In genomic region chr4:89024051-89024675, GRCh38 we compare ENCODE assay signal across 8 cellular contexts. TPM values are rescaled to one million over a fixed set of nuclear protein-coding genes. Genes with fewer than 3 reads are reported as not detected.
DNase-seq lines count a peak whose midpoint lies in the region; ATAC-seq, FAIRE-seq and TF ChIP-seq lines count a peak whose summit lies in the region.

No MANE protein-coding gene starts in this region.

- TF ChIP-seq RAD21 in A549 (conservative IDR thresholded peaks at IDR 0.05 in 1 of 2, IDR thresholded peaks at IDR 0.05 in 1 of 2): peak; percentile 87 to 90

- no peak overlapping the region for H3K4me2 ChIP-seq in A549

- intact Hi-C loops in breast epithelium (cut with DNase I; ENCODE audit: low total_unique reads): no loop called here

- 27% methylated on average over 4 of the region's 4 CpGs for whole genome bisulfite sequencing in A549 (ENCODE audit: missing lambda C conversion rate)

- no peaks in the 10 kb centered on the region for H3K36me3 ChIP-seq in breast epithelium

- POLR2A ChIA-PET in A549 (lab: Yijun Ruan, JAX): interaction anchor here (0.7 kb wide), 1 partner anchor 98 kb away, joined by 6 read pairs; no protein-coding TSS in a partner anchor

- TF ChIP-seq CTCF in A549 (IDR thresholded peaks at IDR 0.05) (peak; percentile 81), breast epithelium (IDR thresholded peaks at IDR 0.05) (peak; percentile 88 to 94 (median 91))

- ATAC-seq in A549: peak; percentile 92 to 95
- peak; percentile 94 for ATAC-seq in HG02642 (IDR thresholded peaks at IDR 0.05; ENCODE audit: poor library complexity, unreplicated experiment)

- no peak overlapping the region for H3K4me3 ChIP-seq in A549
- no peak overlapping the region for H3K4me3 ChIP-seq in breast epithelium

- H3K27me3 ChIP-seq in breast epithelium: no peaks in the 10 kb centered on the region

- CTCF ChIA-PET in A549 (lab: Yijun Ruan, JAX): interaction anchor here (0.7 to 8.1 kb wide), 33 partner anchors 12 to 499 kb away, joined by 3 to 112 read pairs (median 4); no protein-coding TSS in a partner anchor

- DNase-seq in A549 (ENCODE audit: low read depth in 1 of 2, low spot score in 1 of 2): peak; percentile 30 to 70
- DNase-seq in GM12891 (ENCODE audit: insufficient read length, low spot score): peak; percentile 26
- peak; percentile 40 for DNase-seq in NCI-H1048 (lab: John Stamatoyannopoulos, UW)
- peak; percentile 62 for DNase-seq in SK-N-DZ (ENCODE audit: low spot score)
- peak in 1 of 2 donors; percentile 30 for DNase-seq in breast epithelium (ENCODE audit: low spot score in 2 of 2)
- DNase-seq in stimulated activated CD4-positive, alpha-beta T cell treated with anti-CD3 and anti-CD28 coated beads, Interleukin-2, amount 100 ng/mL, for 4 hours (ENCODE audit: low read depth): peak; percentile 56

- no peaks in the 10 kb centered on the region; the same call in 2 of the 3 replicates for H3K4me1 ChIP-seq in A549
- H3K4me1 ChIP-seq in breast epithelium: no peaks in the 10 kb centered on the region

- TF ChIP-seq POLR2A in A549 (IDR thresholded peaks at IDR 0.05; ENCODE audit: low read length): no peak
- no peak for TF ChIP-seq POLR2A in GM12891 (IDR thresholded peaks at IDR 0.05; ENCODE audit: low read depth, low read length)
- TF ChIP-seq POLR2A in breast epithelium (IDR thresholded peaks at IDR 0.05): no peak

- no peak overlapping the region; a peak in 1 of 6 replicates for H3K27ac ChIP-seq in A549
- H3K27ac ChIP-seq in breast epithelium: no peak overlapping the region

- no peak for TF ChIP-seq EP300 in A549 (IDR thresholded peaks at IDR 0.05)

- FAIRE-seq in A549 (lab: Jason Lieb, UNC) (peak; percentile 56), GM12891 (lab: Jason Lieb, UNC) (peak; percentile 81), islet of Langerhans (lab: Jason Lieb, UNC) (peak; percentile 99)

- H3K9me3 ChIP-seq in A549: no peaks in the 10 kb centered on the region
- H3K9me3 ChIP-seq in breast epithelium: no peaks in the 10 kb centered on the region

TF ChIP-seq in A549, 52 proteins besides CTCF, POLR2A, EP300 and RAD21 (continues in another document):
- TF ChIP-seq GATA3 (IDR thresholded peaks at IDR 0.05; ENCODE audit: borderline replicate concordance) (no peak), HDAC2 (IDR thresholded peaks at IDR 0.05) (no peak), RARB (CRISPR knock-in tag; IDR thresholded peaks at IDR 0.05) (no peak), MAFK (IDR thresholded peaks at IDR 0.05; ENCODE audit: partially characterized antibody) (no peak), HEYL (CRISPR knock-in tag; IDR thresholded peaks at IDR 0.05) (no peak), CEBPB (IDR thresholded peaks at IDR 0.05) (peak in 1 of 2 experiments; percentile 63; a peak in 2 of 4 replicates), SMC3 (IDR thresholded peaks at IDR 0.05) (peak; percentile 95), BHLHE40 (IDR thresholded peaks at IDR 0.05; ENCODE audit: low read depth, low read length) (no peak), PHF8 (IDR thresholded peaks at IDR 0.05; ENCODE audit: borderline replicate concordance, low read depth) (no peak), CHD2 (IDR thresholded peaks at IDR 0.05; ENCODE audit: low read length, partially characterized antibody) (no peak), ELK1 (IDR thresholded peaks at IDR 0.05; ENCODE audit: low read depth, low read length) (no peak)
- TF ChIP-seq, protein P1, sequence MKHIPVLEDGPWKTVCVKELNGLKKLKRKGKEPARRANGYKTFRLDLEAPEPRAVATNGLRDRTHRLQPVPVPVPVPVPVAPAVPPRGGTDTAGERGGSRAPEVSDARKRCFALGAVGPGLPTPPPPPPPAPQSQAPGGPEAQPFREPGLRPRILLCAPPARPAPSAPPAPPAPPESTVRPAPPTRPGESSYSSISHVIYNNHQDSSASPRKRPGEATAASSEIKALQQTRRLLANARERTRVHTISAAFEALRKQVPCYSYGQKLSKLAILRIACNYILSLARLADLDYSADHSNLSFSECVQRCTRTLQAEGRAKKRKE (CRISPR knock-in tag; IDR thresholded peaks at IDR 0.05; ENCODE audit: low read depth): no peak
- TF ChIP-seq, protein P2, sequence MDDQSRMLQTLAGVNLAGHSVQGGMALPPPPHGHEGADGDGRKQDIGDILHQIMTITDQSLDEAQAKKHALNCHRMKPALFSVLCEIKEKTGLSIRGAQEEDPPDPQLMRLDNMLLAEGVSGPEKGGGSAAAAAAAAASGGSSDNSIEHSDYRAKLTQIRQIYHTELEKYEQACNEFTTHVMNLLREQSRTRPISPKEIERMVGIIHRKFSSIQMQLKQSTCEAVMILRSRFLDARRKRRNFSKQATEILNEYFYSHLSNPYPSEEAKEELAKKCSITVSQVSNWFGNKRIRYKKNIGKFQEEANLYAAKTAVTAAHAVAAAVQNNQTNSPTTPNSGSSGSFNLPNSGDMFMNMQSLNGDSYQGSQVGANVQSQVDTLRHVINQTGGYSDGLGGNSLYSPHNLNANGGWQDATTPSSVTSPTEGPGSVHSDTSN (IDR thresholded peaks at IDR 0.05): no peak
- TF ChIP-seq, protein P3, sequence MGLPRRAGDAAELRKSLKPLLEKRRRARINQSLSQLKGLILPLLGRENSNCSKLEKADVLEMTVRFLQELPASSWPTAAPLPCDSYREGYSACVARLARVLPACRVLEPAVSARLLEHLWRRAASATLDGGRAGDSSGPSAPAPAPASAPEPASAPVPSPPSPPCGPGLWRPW (IDR thresholded peaks at IDR 0.05): no peak

TF ChIP-seq in GM12891, 5 proteins besides CTCF, POLR2A, EP300 and RAD21:
- TF ChIP-seq SPI1 (IDR thresholded peaks at IDR 0.05; ENCODE audit: low read depth, low read length): no peak
- TF ChIP-seq POU2F2 (IDR thresholded peaks at IDR 0.05; ENCODE audit: low read depth, low read length): no peak
- TF ChIP-seq POLR2AphosphoS5 (IDR thresholded peaks at IDR 0.05; ENCODE audit: low read depth, low read length): no peak
- no peak for TF ChIP-seq PAX5 (IDR thresholded peaks at IDR 0.05; ENCODE audit: insufficient read depth, low read length, severe bottlenecking)
- no peak for TF ChIP-seq TAF1 (IDR thresholded peaks at IDR 0.05; ENCODE audit: low read depth, low read length)

RNA-seq across cellular contexts. Expression of gene FAM13A, which starts 32.8 kb away (rescaled TPM):
- polyA plus RNA-seq in A549 (2011; rRNA removed) (21.0 and 22.0 TPM in 2 replicates), A549 (2017; fragmentation: RNase III; extraction: RNeasy Plus Mini Kit Qiagen cat#74134 plus additional on column Dnase treatment) (5.7 to 6.9 TPM (median 6.5 TPM) in 3 replicates)
- polyA plus RNA-seq in A549 (2012; cell fraction: cytosol; rRNA removed): 3.6 and 3.8 TPM in 2 replicates
- 5.3 and 6.5 TPM in 2 replicates for polyA plus RNA-seq in A549 (2012; cell fraction: nucleus; rRNA removed)
- polyA minus RNA-seq in A549 (2011; rRNA and poly(A)+ RNA removed): 34.8 and 43.1 TPM in 2 replicates
- polyA plus RNA-seq in GM12891 (2012; ENCODE audit: low read depth, missing spikeins): 1.8 TPM
- polyA plus RNA-seq in SK-N-DZ (2014; cell fraction: cytosol; rRNA removed): 14.9 and 16.4 TPM in 2 replicates
- polyA plus RNA-seq in SK-N-DZ (2014; cell fraction: nucleus; rRNA removed): 12.8 and 16.1 TPM in 2 replicates
- total RNA-seq in breast epithelium: 100 to 1,000 TPM in 2 of 3 donors, 10 to 100 TPM in 1; 55.7 to 170 (median 118) TPM
